1 cellular context compared by ENCODE assay signal in the genomic region with DNA sequence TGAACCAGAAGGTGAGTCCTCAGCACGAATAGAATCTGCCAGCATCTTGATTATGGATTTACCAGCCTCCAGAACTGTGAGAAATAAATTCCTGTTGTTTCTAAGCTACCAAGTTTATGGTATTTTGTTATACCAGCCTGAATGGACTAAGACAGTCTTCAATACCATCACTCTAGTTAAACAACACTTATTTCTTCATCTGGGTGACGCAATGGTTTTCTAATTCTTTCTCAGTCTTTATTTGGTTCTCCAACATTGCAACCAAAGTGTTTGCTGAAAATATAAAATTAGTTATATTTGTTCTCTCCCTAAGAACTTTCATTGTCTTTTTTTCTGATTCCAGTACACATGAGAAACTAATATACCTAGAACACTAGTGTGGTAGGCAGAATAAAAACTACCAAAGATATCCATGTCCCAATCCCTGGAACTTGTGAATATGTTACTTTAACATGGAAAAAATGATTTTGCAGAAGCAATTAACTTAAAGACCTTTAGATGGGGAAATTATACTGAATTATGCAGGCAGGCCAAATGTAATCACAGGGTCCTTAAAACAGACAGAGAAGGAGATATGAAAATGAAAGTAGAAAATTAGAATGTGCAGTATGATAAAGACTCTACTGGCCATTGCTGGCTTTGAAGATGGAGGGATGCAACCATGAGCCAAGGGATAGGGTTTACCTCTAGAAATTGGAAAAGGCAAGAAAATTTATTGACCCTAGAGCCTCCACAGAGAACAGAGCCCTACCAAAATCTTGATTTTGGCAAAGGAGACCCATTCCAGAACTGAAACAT.
TF ChIP-seq lines count a peak whose summit lies in the region.

No MANE protein-coding gene starts in this region.

TF ChIP-seq in IMR-90, 13 proteins besides CTCF, POLR2A, EP300 and RAD21:
- TF ChIP-seq RFX5 (IDR thresholded peaks at IDR 0.05; ENCODE audit: low read depth, low read length) = no peak
- TF ChIP-seq CEBPB (IDR thresholded peaks at IDR 0.05; ENCODE audit: low read depth, low read length) = peak; percentile 44
- no peak for TF ChIP-seq MAZ (IDR thresholded peaks at IDR 0.05; ENCODE audit: borderline replicate concordance, low read depth, low read length)
